In the genomic region with DNA sequence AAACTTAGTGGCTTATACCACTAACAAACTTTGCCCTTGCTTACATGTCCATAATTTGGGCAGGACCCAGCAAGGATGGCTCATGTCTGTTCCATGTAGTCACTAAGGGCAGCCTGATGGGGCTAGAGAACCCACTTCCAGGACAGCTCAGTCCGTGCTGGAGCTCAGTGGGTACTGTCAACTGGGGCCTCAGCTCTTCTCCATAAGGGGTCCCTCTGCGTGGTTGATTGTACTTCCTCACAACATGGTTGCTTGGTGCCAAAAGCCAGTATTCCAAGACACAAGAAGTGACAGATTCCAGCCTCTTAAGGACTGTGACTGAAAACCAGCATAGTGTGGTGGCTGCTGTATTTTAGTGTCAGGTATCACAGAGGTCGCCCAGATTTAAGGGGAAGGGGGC, we compare ENCODE assay signal across 6 cellular contexts.
"Had no signal": no experiment of that assay in that cellular context is flagged by ENCODE, and none has a peak within 500 bp of the region (broad histone marks: within the 10 kb centered on the region; RNA-seq: fewer than 3 reads in every experiment).

No MANE protein-coding gene starts in this region.

- H3K36me3 Mint-ChIP-seq: IgD-negative memory B cell had no signal

- H3K4me1 Mint-ChIP-seq: GM23338, H9, IgD-negative memory B cell had no signal

- H3K27ac ChIP-seq: HL-60 had no signal

- H3K4me3 Mint-ChIP-seq: GM23338, H9, IgD-negative memory B cell had no signal

- H3K27me3 Mint-ChIP-seq: IgD-negative memory B cell had no signal

- H3K27ac Mint-ChIP-seq: GM23338, H9, IgD-negative memory B cell had no signal

- DNase-seq: H9, HCEC 1CT had no signal

- H3K4me3 ChIP-seq: GM23338 had no signal

- ATAC-seq: GM23338, HepG2 had no signal
